22 cellular contexts compared by ENCODE assay signal in the genomic region with DNA sequence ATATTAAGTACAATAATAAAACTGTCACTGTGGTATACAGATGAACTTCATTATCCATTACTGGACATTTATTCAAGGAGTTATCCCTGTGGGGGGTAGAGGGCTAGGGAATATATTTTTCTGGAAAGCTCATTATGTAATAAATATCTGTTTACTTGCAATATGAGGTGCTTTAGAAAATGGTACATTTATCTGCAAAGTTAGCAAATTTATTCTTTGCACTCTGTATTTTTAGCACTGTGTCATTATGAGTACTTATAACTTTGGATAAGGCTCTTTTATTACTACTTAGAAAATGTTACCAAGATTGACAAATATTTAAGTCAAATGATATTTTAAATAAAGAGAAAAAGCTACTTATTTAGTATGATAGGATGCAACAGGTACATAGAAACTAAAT. TPM values are rescaled to one million over a fixed set of nuclear protein-coding genes. Genes with fewer than 3 reads are reported as not detected.
DNase-seq lines count a peak whose midpoint lies in the region; ATAC-seq and TF ChIP-seq lines count a peak whose summit lies in the region.
"Had no signal": no experiment of that assay in that cellular context is flagged by ENCODE, and none has a peak within 500 bp of the region (broad histone marks: within the 10 kb centered on the region; RNA-seq: fewer than 3 reads in every experiment).

No MANE protein-coding gene starts in this region.

- H3K4me1 Mint-ChIP-seq in MCF 10A (ENCODE audit: insufficient read depth, unreplicated experiment) (peaks cover 11% of the 10 kb centered on the region), mesothelial cell of epicardium (peaks cover 22% of the 10 kb centered on the region)

- H3K4me3 Mint-ChIP-seq in MCF 10A (ENCODE audit: unreplicated experiment) = peak overlapping the region; percentile 19
- no peak overlapping the region for H3K4me3 Mint-ChIP-seq in mesothelial cell of epicardium

- no peaks in the 10 kb centered on the region for H3F3A ChIP-seq in PC-3 (ENCODE audit: low read length, unreplicated experiment)

- DNase-seq in MCF 10A (ENCODE audit: unreplicated experiment) (no peak), breast epithelium (ENCODE audit: low spot score in 2 of 2) (no peak), PC-3 (no peak), fibroblast of lung (ENCODE audit: low read depth in 2 of 2) (no peak), left cardiac atrium (no peak), mesothelial cell of epicardium (ENCODE audit: low spot score in 2 of 2, unreplicated experiment in 2 of 2) (no peak), mesenteric fat pad (ENCODE audit: low spot score) (no peak)
- DNase-seq: activated CD4-positive, alpha-beta T cell treated with anti-CD3 and anti-CD28 coated beads for 4 hours; activated naive CD4-positive, alpha-beta T cell; activated T-cell treated with anti-CD3 and anti-CD28 coated beads, Interleukin-2, amount 50 U/mL, for 4 hours; caudate nucleus; Kasumi-1; kidney; lower lobe of right lung; NCI-H1092; NK-92 treated with Interleukin-12 subunit alpha and Interleukin-12 subunit beta, amount 100 ng/mL, for 24 hours; nucleus accumbens; Peyer's patch; substantia nigra had no signal

- H3K9me3 Mint-ChIP-seq in MCF 10A (ENCODE audit: unreplicated experiment) (no peaks in the 10 kb centered on the region), mesothelial cell of epicardium (no peaks in the 10 kb centered on the region)
- H3K9me3 Mint-ChIP-seq: activated T-cell treated with anti-CD3 and anti-CD28 coated beads, Interleukin-2, amount 50 U/mL, for 4 hours had no signal

- peaks cover 84% of the 10 kb centered on the region for H3K79me2 ChIP-seq in PC-3 (ENCODE audit: low read length)
- peaks cover 75% of the 10 kb centered on the region for H3K79me2 ChIP-seq in fibroblast of lung (ENCODE audit: control insufficient read depth, insufficient read depth, low read length)

- ATAC-seq in PC-3 = no peak
- no peak for ATAC-seq in left cardiac atrium
- no peak for ATAC-seq in HG03432 (IDR thresholded peaks at IDR 0.05; ENCODE audit: unreplicated experiment)
- ATAC-seq: activated T-cell treated with anti-CD3 and anti-CD28 coated beads, Interleukin-2, amount 50 U/mL, for 4 hours; GM12878; lower lobe of right lung had no signal

- H2AFZ ChIP-seq in PC-3 (ENCODE audit: low read length) (no peak overlapping the region), fibroblast of lung (ENCODE audit: low read length) (no peak overlapping the region)

- peak overlapping the region; percentile 78 for H3K4me2 ChIP-seq in PC-3 (ENCODE audit: low read length)
- H3K4me2 ChIP-seq in fibroblast of lung (ENCODE audit: extremely low read depth, insufficient read depth, low read length) = peak overlapping the region; percentile 84

- no peaks in the 10 kb centered on the region for H3K9me2 ChIP-seq in PC-3 (replicated peaks; ENCODE audit: low read length)

- H3K27me3 ChIP-seq in breast epithelium (no peaks in the 10 kb centered on the region), PC-3 (ENCODE audit: low read length) (no peaks in the 10 kb centered on the region), fibroblast of lung (ENCODE audit: control insufficient read depth, insufficient read depth, low read length) (no peaks in the 10 kb centered on the region)
- H3K27me3 ChIP-seq: Peyer's patch had no signal

- CTCF ChIA-PET in MCF 10A (lab: Yijun Ruan, JAX) (no interaction called here), PC-3 (lab: Charles Lee) (no interaction called here)

- no peak overlapping the region for H3K27ac Mint-ChIP-seq in MCF 10A (ENCODE audit: low read depth, unreplicated experiment)
- H3K27ac Mint-ChIP-seq in mesothelial cell of epicardium = no peak overlapping the region

- TF ChIP-seq POLR2A in breast epithelium (IDR thresholded peaks at IDR 0.05) = no peak

- H3K27ac ChIP-seq in breast epithelium = no peak overlapping the region
- H3K27ac ChIP-seq in PC-3 (ENCODE audit: low read length) = no peak overlapping the region
- no peak overlapping the region for H3K27ac ChIP-seq in fibroblast of lung (ENCODE audit: insufficient read depth, low read length)
- H3K27ac ChIP-seq: C4-2B, lower lobe of right lung, Peyer's patch had no signal

- intact Hi-C loops in MCF 10A (cut with micrococcal nuclease) (no loop called here), breast epithelium (cut with DNase I; ENCODE audit: low total_unique reads) (no loop called here), PC-3 (cut with micrococcal nuclease) (loop anchor here (2.0 kb wide), 1 partner anchor 34 kb away; no protein-coding TSS in a partner anchor), left cardiac atrium (cut with DNase I) (loop anchor here in 1 of 2 donors (5.0 kb wide), 1 partner anchor 36 kb away; a partner anchor contains a TSS)

- no peaks in the 10 kb centered on the region for H3K27me3 Mint-ChIP-seq in MCF 10A (ENCODE audit: insufficient read depth, unreplicated experiment)
- H3K27me3 Mint-ChIP-seq in mesothelial cell of epicardium (ENCODE audit: low read depth) = no peaks in the 10 kb centered on the region

- H3K36me3 Mint-ChIP-seq in MCF 10A (ENCODE audit: insufficient read depth, unreplicated experiment) (peaks cover 23% of the 10 kb centered on the region), mesothelial cell of epicardium (no peaks in the 10 kb centered on the region)

- POLR2A ChIA-PET in MCF 10A (lab: Yijun Ruan, JAX) = interaction anchor here (0.7 to 5.1 kb wide), 7 partner anchors 8 to 216 kb away, joined by 3 to 82 read pairs (median 6); a partner anchor contains a TSS
- POLR2A ChIA-PET in PC-3 (lab: Charles Lee; ENCODE audit: unreplicated experiment) = no interaction called here

- H4K20me1 ChIP-seq in PC-3 (ENCODE audit: low read length) = peaks cover 26% of the 10 kb centered on the region; the same call in 1 of the 2 replicates
- no peaks in the 10 kb centered on the region for H4K20me1 ChIP-seq in fibroblast of lung (ENCODE audit: control insufficient read depth, extremely low read depth, insufficient read depth, low read length)

- H3K4me1 ChIP-seq in breast epithelium (peaks cover 0 to 4% of the 10 kb centered on the region in 2 donors), PC-3 (ENCODE audit: insufficient read depth, low read length) (peaks cover 19% of the 10 kb centered on the region), fibroblast of lung (ENCODE audit: control insufficient read depth, extremely low read depth, insufficient read depth, low read length) (peaks cover 2% of the 10 kb centered on the region)

- H3K36me3 ChIP-seq in breast epithelium (no peaks in the 10 kb centered on the region), PC-3 (ENCODE audit: low read depth, low read length) (peaks cover 11% of the 10 kb centered on the region; the same call in 1 of the 2 replicates), fibroblast of lung (ENCODE audit: control insufficient read depth, insufficient read depth, low read length) (no peaks in the 10 kb centered on the region)
- H3K36me3 ChIP-seq: lower lobe of right lung, Peyer's patch had no signal

- H3K9ac ChIP-seq in PC-3 (ENCODE audit: low read length) (no peak overlapping the region), fibroblast of lung (ENCODE audit: insufficient read depth, low read length) (no peak overlapping the region)

- BruUV-seq in MCF 10A (replicated peaks; lab: Mats Ljungman, UMichigan) (no TSS peak), PC-3 (replicated peaks; lab: Mats Ljungman, UMichigan) (no TSS peak)

- no peaks in the 10 kb centered on the region for H3K9me3 ChIP-seq in breast epithelium
- no peaks in the 10 kb centered on the region for H3K9me3 ChIP-seq in PC-3 (ENCODE audit: low read length)
- no peaks in the 10 kb centered on the region for H3K9me3 ChIP-seq in fibroblast of lung (ENCODE audit: control insufficient read depth, insufficient read depth, low read depth, low read length)
- H3K9me3 ChIP-seq: lower lobe of right lung, Peyer's patch had no signal

- TF ChIP-seq CTCF in MCF 10A (IDR thresholded peaks at IDR 0.05; ENCODE audit: unreplicated experiment) = no peak
- no peak for TF ChIP-seq CTCF in breast epithelium (IDR thresholded peaks at IDR 0.05)
- no peak for TF ChIP-seq CTCF in PC-3 (conservative IDR thresholded peaks at IDR 0.05; ENCODE audit: low read depth, low read length)
- TF ChIP-seq CTCF in fibroblast of lung (conservative IDR thresholded peaks at IDR 0.05 in 1 of 2, IDR thresholded peaks at IDR 0.05 in 1 of 2; ENCODE audit: low read depth in 1 of 2, low read length in 2 of 2) = no peak
- TF ChIP-seq CTCF in mesothelial cell of epicardium (IDR thresholded peaks at IDR 0.05; ENCODE audit: unreplicated experiment) = no peak

- H3K4me3 ChIP-seq in breast epithelium (no peak overlapping the region), PC-3 (ENCODE audit: low read length) (no peak overlapping the region), fibroblast of lung (replicated peaks in 1 of 4; ENCODE audit: control extremely low read depth in 1 of 4, insufficient read depth in 1 of 4, low read depth in 3 of 4, low read length in 4 of 4) (peak overlapping the region in 1 of 4 experiments; percentile 96)
- H3K4me3 ChIP-seq: GM12878, lower lobe of right lung, Peyer's patch had no signal

RNA-seq across cellular contexts. Expression of a gene that starts 37.8 kb away (rescaled TPM):
- total RNA-seq in MCF 10A (2022) (62.8 and 65.7 TPM in 2 replicates), breast epithelium (10 to 100 TPM; 53.0 to 81.4 (median 69.2) TPM), PC-3 (2014; rRNA removed) (51.2 and 64.4 TPM in 2 replicates), fibroblast of lung (36.5 and 46.2 TPM in 2 replicates), left cardiac atrium (10 to 100 TPM; 46.0 to 56.4 TPM), mesothelial cell of epicardium (92.5 to 93.0 TPM (median 92.7 TPM) in 3 replicates), mesenteric fat pad (65.8 TPM)
- polyA plus RNA-seq in fibroblast of lung = 50.8 and 54.6 TPM in 2 replicates
- polyA plus RNA-seq in fibroblast of lung (2012) = 29.3 and 30.0 TPM in 2 replicates
- 49.5 and 57.9 TPM in 2 replicates for polyA minus RNA-seq in fibroblast of lung (ENCODE audit: low replicate concordance)
